ENCODE assay signal across 31 cellular contexts in genomic region chr2:49069829-49070228, GRCh38.
"Had no signal": no experiment of that assay in that cellular context is flagged by ENCODE, and none has a peak within 500 bp of the region (broad histone marks: within the 10 kb centered on the region; RNA-seq: fewer than 3 reads in every experiment).

No MANE protein-coding gene starts in this region.

- H3K4me3 ChIP-seq: ascending aorta, esophagus muscularis mucosa, gastroesophageal sphincter had no signal

- H3K4me1 Mint-ChIP-seq: activated B cell treated with CpG ODN at 0.5 μM for 24 hours; activated naive CD4-positive, alpha-beta T cell treated with anti-CD3 and anti-CD28 coated beads, Interleukin-2, amount 50 U/mL, for 24 hours; activated naive CD8-positive, alpha-beta T cell treated with anti-CD3 and anti-CD28 coated beads for 36 hours; activated naive CD8-positive, alpha-beta T cell treated with anti-CD3 and anti-CD28 coated beads, Interleukin-2, amount 50 U/mL, for 24 hours; activated T-helper 17 cell treated with anti-CD3 and anti-CD28 coated beads, Interleukin-2, amount 50 U/mL, for 72 hours; T-helper 17 cell had no signal

- H3K9me3 Mint-ChIP-seq: activated naive CD4-positive, alpha-beta T cell treated with anti-CD3 and anti-CD28 coated beads, Interleukin-2, amount 50 U/mL, for 24 hours had no signal

- DNase-seq: activated B cell treated with CpG ODN at 0.5 μM for 24 hours; activated CD4-positive, alpha-beta T cell treated with anti-CD3 and anti-CD28 coated beads for 48 hours; activated CD4-positive, alpha-beta T cell treated with anti-CD3 and anti-CD28 coated beads, Interleukin-2, amount 50 U/mL, for 1 hour; activated CD4-positive, alpha-beta T cell treated with anti-CD3 and anti-CD28 coated beads, Interleukin-2, amount 50 U/mL, for 48 hours; activated CD8-positive, alpha-beta memory T cell treated with anti-CD3 and anti-CD28 coated beads for 24 hours; activated CD8-positive, alpha-beta T cell treated with anti-CD3 and anti-CD28 coated beads for 36 hours; activated effector memory CD4-positive, alpha-beta T cell treated with anti-CD3 and anti-CD28 coated beads, Interleukin-2, amount 50 U/mL, for 16 hours; activated naive CD4-positive, alpha-beta T cell treated with anti-CD3 and anti-CD28 coated beads for 36 hours; activated naive CD8-positive, alpha-beta T cell treated with anti-CD3 and anti-CD28 coated beads for 36 hours; activated naive CD8-positive, alpha-beta T cell treated with anti-CD3 and anti-CD28 coated beads, Interleukin-2, amount 50 U/mL, for 24 hours; activated T-cell treated with anti-CD3 and anti-CD28 coated beads, Interleukin-2, amount 50 U/mL, for 4 hours; caudate nucleus; cortex of kidney; dermis blood vessel endothelial cell; effector CD4-positive, alpha-beta T cell; effector memory CD8-positive, alpha-beta T cell; erythroblast; head of caudate nucleus; T-helper 1 cell; T-helper 17 cell; T1000; WERI-Rb-1 had no signal

- H3K36me3 Mint-ChIP-seq: activated naive CD4-positive, alpha-beta T cell treated with anti-CD3 and anti-CD28 coated beads, Interleukin-2, amount 50 U/mL, for 24 hours; activated naive CD8-positive, alpha-beta T cell treated with anti-CD3 and anti-CD28 coated beads for 36 hours; brain had no signal

- H3K36me3 ChIP-seq: ascending aorta, esophagus muscularis mucosa, gastroesophageal sphincter, WERI-Rb-1 had no signal

- H3K27ac Mint-ChIP-seq: activated B cell treated with CpG ODN at 0.5 μM for 24 hours; activated CD8-positive, alpha-beta T cell treated with anti-CD3 and anti-CD28 coated beads for 36 hours; activated naive CD4-positive, alpha-beta T cell treated with anti-CD3 and anti-CD28 coated beads for 36 hours; activated naive CD4-positive, alpha-beta T cell treated with anti-CD3 and anti-CD28 coated beads, Interleukin-2, amount 50 U/mL, for 24 hours; activated naive CD8-positive, alpha-beta T cell treated with anti-CD3 and anti-CD28 coated beads for 36 hours; activated naive CD8-positive, alpha-beta T cell treated with anti-CD3 and anti-CD28 coated beads, Interleukin-2, amount 50 U/mL, for 24 hours; activated T-helper 17 cell treated with anti-CD3 and anti-CD28 coated beads, Interleukin-2, amount 50 U/mL, for 72 hours; brain; effector memory CD8-positive, alpha-beta T cell; T-helper 17 cell; T-helper 2 cell treated with Interferon-gamma antibody and Interleukin-4, amounts not matched to agents 5 μg/mL and 100 μg/mL, for 36 hours had no signal

- H3K4me1 ChIP-seq: ascending aorta, foreskin keratinocyte, gastroesophageal sphincter had no signal

- ATAC-seq: activated CD4-positive, CD25-positive, alpha-beta regulatory T cell treated with anti-CD3 and anti-CD28 coated beads, Interleukin-2, amount 50 U/mL, for 24 hours; activated CD8-positive, alpha-beta T cell treated with anti-CD3 and anti-CD28 coated beads for 36 hours; activated naive CD8-positive, alpha-beta T cell treated with anti-CD3 and anti-CD28 coated beads, Interleukin-2, amount 50 U/mL, for 24 hours; activated T-cell treated with anti-CD3 and anti-CD28 coated beads, Interleukin-2, amount 50 U/mL, for 4 hours; activated T-helper 17 cell treated with anti-CD3 and anti-CD28 coated beads, Interleukin-2, amount 50 U/mL, for 72 hours; effector memory CD8-positive, alpha-beta T cell; foreskin keratinocyte; gastroesophageal sphincter; T-helper 17 cell had no signal

- H3K27me3 Mint-ChIP-seq: activated B cell treated with CpG ODN at 0.5 μM for 24 hours; activated CD8-positive, alpha-beta T cell treated with anti-CD3 and anti-CD28 coated beads for 36 hours; activated naive CD4-positive, alpha-beta T cell treated with anti-CD3 and anti-CD28 coated beads, Interleukin-2, amount 50 U/mL, for 24 hours; activated naive CD8-positive, alpha-beta T cell treated with anti-CD3 and anti-CD28 coated beads for 36 hours; activated naive CD8-positive, alpha-beta T cell treated with anti-CD3 and anti-CD28 coated beads, Interleukin-2, amount 50 U/mL, for 24 hours; activated T-helper 17 cell treated with anti-CD3 and anti-CD28 coated beads, Interleukin-2, amount 50 U/mL, for 72 hours; effector memory CD8-positive, alpha-beta T cell; T-helper 17 cell had no signal

- H3K27ac ChIP-seq: ascending aorta, esophagus muscularis mucosa, foreskin keratinocyte, gastroesophageal sphincter, WERI-Rb-1 had no signal

- H3K27me3 ChIP-seq: ascending aorta, esophagus muscularis mucosa, foreskin keratinocyte, gastroesophageal sphincter had no signal

- H3K4me3 Mint-ChIP-seq: activated B cell treated with CpG ODN at 0.5 μM for 24 hours; activated CD8-positive, alpha-beta T cell treated with anti-CD3 and anti-CD28 coated beads for 36 hours; activated naive CD4-positive, alpha-beta T cell treated with anti-CD3 and anti-CD28 coated beads for 36 hours; activated naive CD4-positive, alpha-beta T cell treated with anti-CD3 and anti-CD28 coated beads, Interleukin-2, amount 50 U/mL, for 24 hours; activated naive CD8-positive, alpha-beta T cell treated with anti-CD3 and anti-CD28 coated beads for 36 hours; activated naive CD8-positive, alpha-beta T cell treated with anti-CD3 and anti-CD28 coated beads, Interleukin-2, amount 50 U/mL, for 24 hours; activated T-cell treated with anti-CD3 and anti-CD28 coated beads, Interleukin-2, amount 50 U/mL, for 4 hours; activated T-helper 17 cell treated with anti-CD3 and anti-CD28 coated beads, Interleukin-2, amount 50 U/mL, for 72 hours; brain; effector memory CD8-positive, alpha-beta T cell; T-helper 17 cell; T-helper 2 cell treated with Interferon-gamma antibody and Interleukin-4, amounts not matched to agents 5 μg/mL and 100 μg/mL, for 36 hours had no signal
